In the genomic region with DNA sequence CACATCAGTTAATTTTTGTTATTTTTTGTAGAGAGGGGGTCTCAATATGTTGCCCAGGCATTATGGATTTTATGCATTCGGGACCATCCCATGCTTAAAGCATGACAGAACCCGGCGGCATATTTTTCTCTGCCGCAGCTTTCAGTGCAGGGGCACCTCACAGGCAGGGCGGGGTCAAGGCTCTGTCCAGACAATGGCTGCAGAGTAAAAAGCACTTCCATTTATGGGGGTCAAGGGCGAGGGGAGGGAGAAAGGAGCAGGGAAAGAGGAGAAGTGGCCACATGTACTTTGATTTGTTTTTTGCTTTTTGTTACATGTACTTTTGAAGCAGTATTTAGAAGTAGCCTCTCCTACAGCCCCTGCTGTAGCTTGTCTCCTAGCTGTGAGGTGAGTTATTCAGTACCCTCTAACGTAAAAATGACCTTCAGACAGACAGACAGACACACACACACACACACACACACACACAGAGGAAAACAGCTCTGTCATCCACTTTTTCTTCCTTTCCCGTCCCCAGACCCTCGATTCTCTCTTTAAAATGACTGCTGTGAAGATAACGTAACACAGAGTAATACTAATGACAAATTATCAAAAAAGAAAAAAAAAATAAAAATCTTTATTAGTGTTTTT, we compare ENCODE assay signal across 2 cellular contexts.
TF ChIP-seq lines count a peak whose summit lies in the region.

No MANE protein-coding gene starts in this region.

TF ChIP-seq in SK-N-SH, 30 proteins besides CTCF, POLR2A, EP300 and RAD21:
- TF ChIP-seq, protein P1, sequence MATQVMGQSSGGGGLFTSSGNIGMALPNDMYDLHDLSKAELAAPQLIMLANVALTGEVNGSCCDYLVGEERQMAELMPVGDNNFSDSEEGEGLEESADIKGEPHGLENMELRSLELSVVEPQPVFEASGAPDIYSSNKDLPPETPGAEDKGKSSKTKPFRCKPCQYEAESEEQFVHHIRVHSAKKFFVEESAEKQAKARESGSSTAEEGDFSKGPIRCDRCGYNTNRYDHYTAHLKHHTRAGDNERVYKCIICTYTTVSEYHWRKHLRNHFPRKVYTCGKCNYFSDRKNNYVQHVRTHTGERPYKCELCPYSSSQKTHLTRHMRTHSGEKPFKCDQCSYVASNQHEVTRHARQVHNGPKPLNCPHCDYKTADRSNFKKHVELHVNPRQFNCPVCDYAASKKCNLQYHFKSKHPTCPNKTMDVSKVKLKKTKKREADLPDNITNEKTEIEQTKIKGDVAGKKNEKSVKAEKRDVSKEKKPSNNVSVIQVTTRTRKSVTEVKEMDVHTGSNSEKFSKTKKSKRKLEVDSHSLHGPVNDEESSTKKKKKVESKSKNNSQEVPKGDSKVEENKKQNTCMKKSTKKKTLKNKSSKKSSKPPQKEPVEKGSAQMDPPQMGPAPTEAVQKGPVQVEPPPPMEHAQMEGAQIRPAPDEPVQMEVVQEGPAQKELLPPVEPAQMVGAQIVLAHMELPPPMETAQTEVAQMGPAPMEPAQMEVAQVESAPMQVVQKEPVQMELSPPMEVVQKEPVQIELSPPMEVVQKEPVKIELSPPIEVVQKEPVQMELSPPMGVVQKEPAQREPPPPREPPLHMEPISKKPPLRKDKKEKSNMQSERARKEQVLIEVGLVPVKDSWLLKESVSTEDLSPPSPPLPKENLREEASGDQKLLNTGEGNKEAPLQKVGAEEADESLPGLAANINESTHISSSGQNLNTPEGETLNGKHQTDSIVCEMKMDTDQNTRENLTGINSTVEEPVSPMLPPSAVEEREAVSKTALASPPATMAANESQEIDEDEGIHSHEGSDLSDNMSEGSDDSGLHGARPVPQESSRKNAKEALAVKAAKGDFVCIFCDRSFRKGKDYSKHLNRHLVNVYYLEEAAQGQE (IDR thresholded peaks at IDR 0.05; ENCODE audit: low read depth, low read length): no peak
- no peak for TF ChIP-seq CHD2 (IDR thresholded peaks at IDR 0.05; ENCODE audit: low read length, partially characterized antibody)
- no peak for TF ChIP-seq FOSL2 (IDR thresholded peaks at IDR 0.05; ENCODE audit: borderline replicate concordance, low read depth)
- TF ChIP-seq, protein P2, sequence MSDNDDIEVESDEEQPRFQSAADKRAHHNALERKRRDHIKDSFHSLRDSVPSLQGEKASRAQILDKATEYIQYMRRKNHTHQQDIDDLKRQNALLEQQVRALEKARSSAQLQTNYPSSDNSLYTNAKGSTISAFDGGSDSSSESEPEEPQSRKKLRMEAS (IDR thresholded peaks at IDR 0.05; ENCODE audit: low read depth): no peak
TF ChIP-seq in SK-N-SH: peak in this region for 0.

TF ChIP-seq in SK-N-SH treated with all-trans-retinoic acid at 6 μM for 48 hours, 23 proteins besides CTCF, POLR2A, EP300 and RAD21 (continued from another document):
- TF ChIP-seq, protein P3, sequence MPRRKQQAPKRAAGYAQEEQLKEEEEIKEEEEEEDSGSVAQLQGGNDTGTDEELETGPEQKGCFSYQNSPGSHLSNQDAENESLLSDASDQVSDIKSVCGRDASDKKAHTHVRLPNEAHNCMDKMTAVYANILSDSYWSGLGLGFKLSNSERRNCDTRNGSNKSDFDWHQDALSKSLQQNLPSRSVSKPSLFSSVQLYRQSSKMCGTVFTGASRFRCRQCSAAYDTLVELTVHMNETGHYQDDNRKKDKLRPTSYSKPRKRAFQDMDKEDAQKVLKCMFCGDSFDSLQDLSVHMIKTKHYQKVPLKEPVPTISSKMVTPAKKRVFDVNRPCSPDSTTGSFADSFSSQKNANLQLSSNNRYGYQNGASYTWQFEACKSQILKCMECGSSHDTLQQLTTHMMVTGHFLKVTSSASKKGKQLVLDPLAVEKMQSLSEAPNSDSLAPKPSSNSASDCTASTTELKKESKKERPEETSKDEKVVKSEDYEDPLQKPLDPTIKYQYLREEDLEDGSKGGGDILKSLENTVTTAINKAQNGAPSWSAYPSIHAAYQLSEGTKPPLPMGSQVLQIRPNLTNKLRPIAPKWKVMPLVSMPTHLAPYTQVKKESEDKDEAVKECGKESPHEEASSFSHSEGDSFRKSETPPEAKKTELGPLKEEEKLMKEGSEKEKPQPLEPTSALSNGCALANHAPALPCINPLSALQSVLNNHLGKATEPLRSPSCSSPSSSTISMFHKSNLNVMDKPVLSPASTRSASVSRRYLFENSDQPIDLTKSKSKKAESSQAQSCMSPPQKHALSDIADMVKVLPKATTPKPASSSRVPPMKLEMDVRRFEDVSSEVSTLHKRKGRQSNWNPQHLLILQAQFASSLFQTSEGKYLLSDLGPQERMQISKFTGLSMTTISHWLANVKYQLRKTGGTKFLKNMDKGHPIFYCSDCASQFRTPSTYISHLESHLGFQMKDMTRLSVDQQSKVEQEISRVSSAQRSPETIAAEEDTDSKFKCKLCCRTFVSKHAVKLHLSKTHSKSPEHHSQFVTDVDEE (CRISPR knock-in tag; IDR thresholded peaks at IDR 0.05): no peak
- no peak for TF ChIP-seq TCF4 (CRISPR knock-in tag; IDR thresholded peaks at IDR 0.05; ENCODE audit: borderline replicate concordance)
